Comparison of ENCODE assay signal across 10 cellular contexts in the genomic region with DNA sequence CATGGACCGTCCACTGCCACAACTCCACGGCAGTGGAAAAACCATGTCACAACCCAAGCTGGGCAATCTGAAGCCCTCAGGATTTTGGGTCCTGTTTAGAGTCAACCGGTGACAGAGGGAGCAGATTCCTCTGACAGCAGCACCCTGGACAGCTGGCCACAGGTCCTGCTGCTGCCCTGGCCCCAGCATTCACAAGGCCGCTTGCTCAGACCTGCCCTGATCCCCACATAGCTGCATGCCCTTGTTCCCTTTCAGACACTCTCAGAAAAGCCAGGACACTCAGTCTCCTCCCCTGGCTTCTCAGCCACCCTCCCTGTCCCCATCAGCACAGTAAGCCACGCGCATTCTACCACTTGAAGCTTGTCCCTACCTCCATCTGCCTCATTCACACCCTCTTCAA. TPM values are rescaled to one million over a fixed set of nuclear protein-coding genes. Genes with fewer than 3 reads are reported as not detected.
DNase-seq lines count a peak whose midpoint lies in the region; ATAC-seq and TF ChIP-seq lines count a peak whose summit lies in the region.
"Had no signal": no experiment of that assay in that cellular context is flagged by ENCODE, and none has a peak within 500 bp of the region (broad histone marks: within the 10 kb centered on the region; RNA-seq: fewer than 3 reads in every experiment).

No MANE protein-coding gene starts in this region.

- H3K4me1 ChIP-seq in Karpas-422 (ENCODE audit: low read length) = peaks cover 22% of the 10 kb centered on the region

- no peak overlapping the region for H3K27ac Mint-ChIP-seq in CD4-positive, alpha-beta T cell
- no peak overlapping the region for H3K27ac Mint-ChIP-seq in nephron

- CTCF ChIA-PET in CD4-positive, alpha-beta T cell (lab: Charles Lee) = interaction anchor here (1.2 kb wide), 1 partner anchor 9 kb away, joined by 3 read pairs; no protein-coding TSS in a partner anchor

- H3K4me1 Mint-ChIP-seq in CD4-positive, alpha-beta T cell (ENCODE audit: low read depth) = peaks cover 33% of the 10 kb centered on the region
- H3K4me1 Mint-ChIP-seq in nephron = peaks cover 12% of the 10 kb centered on the region

- no peak overlapping the region for H2AFZ ChIP-seq in Karpas-422 (ENCODE audit: low read length)

- H3K27me3 ChIP-seq in CD4-positive, alpha-beta T cell (ENCODE audit: control insufficient read depth, insufficient read depth, low read length) = no peaks in the 10 kb centered on the region
- no peaks in the 10 kb centered on the region for H3K27me3 ChIP-seq in Karpas-422 (ENCODE audit: low read length)

- no peak for TF ChIP-seq CTCF in CD4-positive, alpha-beta T cell (IDR thresholded peaks at IDR 0.05)
- no peak for TF ChIP-seq CTCF in nephron (IDR thresholded peaks at IDR 0.05; ENCODE audit: unreplicated experiment in 3 of 3)

- peak overlapping the region; percentile 84 for H3K4me2 ChIP-seq in Karpas-422 (ENCODE audit: low read depth, low read length, poor library complexity, severe bottlenecking)

- no peak for DNase-seq in CD4-positive, alpha-beta T cell
- DNase-seq in Karpas-422 (no peak), caudate nucleus (lab: John Stamatoyannopoulos, UW) (no peak), HT-29 (ENCODE audit: low spot score) (no peak)
- DNase-seq in stimulated activated CD4-positive, alpha-beta T cell treated with anti-CD3 and anti-CD28 coated beads, Interleukin-2, amount 100 ng/mL, for 24 hours = no peak
- DNase-seq: GDM1, NCI-H82 had no signal

- no peak overlapping the region for H3K27ac ChIP-seq in CD4-positive, alpha-beta T cell (ENCODE audit: low read depth, low read length)
- H3K27ac ChIP-seq in Karpas-422 (ENCODE audit: low read length) = no peak overlapping the region
- H3K27ac ChIP-seq in caudate nucleus (ENCODE audit: low read depth, low read length) = peak overlapping the region; percentile 12

- no peaks in the 10 kb centered on the region for H3K9me3 ChIP-seq in CD4-positive, alpha-beta T cell (ENCODE audit: control insufficient read depth, low read length)
- H3K9me3 ChIP-seq in Karpas-422 (ENCODE audit: low read length) = no peaks in the 10 kb centered on the region

- peak overlapping the region; percentile 95 for H3K4me3 Mint-ChIP-seq in CD4-positive, alpha-beta T cell
- peak overlapping the region; percentile 94 to 96 (median 96) for H3K4me3 Mint-ChIP-seq in nephron

- peaks cover 25% of the 10 kb centered on the region for H3K79me2 ChIP-seq in Karpas-422 (ENCODE audit: low read length)

- H3K36me3 Mint-ChIP-seq in CD4-positive, alpha-beta T cell (ENCODE audit: low read depth) = peaks cover 66% of the 10 kb centered on the region
- peaks cover 28% of the 10 kb centered on the region for H3K36me3 Mint-ChIP-seq in nephron (ENCODE audit: low read depth)

- intact Hi-C loops in CD4-positive, alpha-beta T cell (cut with DNase I, micrococcal nuclease) = loop anchor here in 1 of 2 experiments (2.0 to 10.0 kb wide), 3 partner anchors 110 to 1710 kb away; partner anchors contain the start of genes ASB1, DUSP28, NDUFA10 and RNPEPL1

- no peaks in the 10 kb centered on the region for H3K9me3 Mint-ChIP-seq in CD4-positive, alpha-beta T cell
- no peaks in the 10 kb centered on the region for H3K9me3 Mint-ChIP-seq in nephron

- no peak for ATAC-seq in CD4-positive, alpha-beta T cell (ENCODE audit: poor library complexity)
- no peak for ATAC-seq in HG03025 (IDR thresholded peaks at IDR 0.05; ENCODE audit: low FRiP score, unreplicated experiment)
- ATAC-seq in HG03432 (IDR thresholded peaks at IDR 0.05; ENCODE audit: unreplicated experiment) = no peak

- POLR2A ChIA-PET in CD4-positive, alpha-beta T cell (lab: Charles Lee) = no interaction called here

- H3K4me3 ChIP-seq in Karpas-422 (ENCODE audit: low read length) = peak overlapping the region; percentile 100

- no peaks in the 10 kb centered on the region for H3K9me2 ChIP-seq in Karpas-422 (replicated peaks; ENCODE audit: insufficient read depth, low read length)

- peaks cover 9% of the 10 kb centered on the region; the same call in 1 of the 2 replicates for H3K36me3 ChIP-seq in Karpas-422 (ENCODE audit: insufficient read depth, low read length)

- peak overlapping the region; percentile 99 for H3K9ac ChIP-seq in Karpas-422 (ENCODE audit: low read length)

- no peaks in the 10 kb centered on the region for H3K27me3 Mint-ChIP-seq in CD4-positive, alpha-beta T cell
- peaks cover 4% of the 10 kb centered on the region for H3K27me3 Mint-ChIP-seq in nephron (ENCODE audit: low read depth)

- peaks cover 16% of the 10 kb centered on the region for H4K20me1 ChIP-seq in Karpas-422 (ENCODE audit: insufficient read depth, low read depth, low read length)

RNA-seq across cellular contexts. Expression of gene COPS9, which starts 1.6 kb away (rescaled TPM):
- total RNA-seq in CD4-positive, alpha-beta T cell = 10 to 100 TPM; 46.7 to 48.5 TPM
- 214 and 375 TPM in 2 replicates for total RNA-seq in Karpas-422 (2014; rRNA removed; shearing (Covaris generic); ENCODE audit: low replicate concordance)
- 286 and 411 TPM in 2 replicates for total RNA-seq in HT-29 (2014; rRNA removed; shearing (Covaris generic))

RNA-seq across cellular contexts. Expression of gene OTOS, which starts 6.0 kb away (rescaled TPM):
- total RNA-seq in CD4-positive, alpha-beta T cell = not detected
- not detected in 2 replicates for total RNA-seq in Karpas-422 (2014; rRNA removed; shearing (Covaris generic); ENCODE audit: low replicate concordance)
- not detected in 2 replicates for total RNA-seq in HT-29 (2014; rRNA removed; shearing (Covaris generic))
